Comparison of ENCODE assay signal across 4 cellular contexts in genomic region chr1:157548081-157548480, GRCh38. TPM values are rescaled to one million over a fixed set of nuclear protein-coding genes. Genes with fewer than 3 reads are reported as not detected.
"Had no signal": no experiment of that assay in that cellular context is flagged by ENCODE, and none has a peak within 500 bp of the region (broad histone marks: within the 10 kb centered on the region; RNA-seq: fewer than 3 reads in every experiment).

No MANE protein-coding gene starts in this region.

RNA-seq across cellular contexts. Expression of gene FCRL5, which starts 4.2 kb away (rescaled TPM):
- total RNA-seq: LHCN-M2, M059J, MCF 10A, NCI-H460 had no signal

RNA-seq across cellular contexts. Expression of gene FCRL4, which starts 49.8 kb away (rescaled TPM):
- total RNA-seq: LHCN-M2, M059J, MCF 10A, NCI-H460 had no signal
